In genomic region chr5:139668064-139668880, GRCh38 we compare ENCODE assay signal across 8 cellular contexts. TPM values are rescaled to one million over a fixed set of nuclear protein-coding genes. Genes with fewer than 3 reads are reported as not detected.
DNase-seq lines count a peak whose midpoint lies in the region; ATAC-seq and TF ChIP-seq lines count a peak whose summit lies in the region.

No MANE protein-coding gene starts in this region.

- TF ChIP-seq POLR2A in HCT116 (IDR thresholded peaks at IDR 0.05; ENCODE audit: borderline replicate concordance, extremely low read depth, insufficient read depth, insufficient read length) (no peak), vagina (IDR thresholded peaks at IDR 0.05) (no peak)

- H3K9me3 ChIP-seq in HCT116 (ENCODE audit: control insufficient read depth in 1 of 2, insufficient read depth in 1 of 2, low read depth in 1 of 2, low read length in 2 of 2) (no peaks in the 10 kb centered on the region), endodermal cell (ENCODE audit: control insufficient read depth, low read length) (no peaks in the 10 kb centered on the region), vagina (no peaks in the 10 kb centered on the region)

- H3K9me2 ChIP-seq in HCT116 (ENCODE audit: insufficient read depth) = no peaks in the 10 kb centered on the region

- TF ChIP-seq CTCF in AG09309 (IDR thresholded peaks at IDR 0.05; ENCODE audit: control insufficient read depth, insufficient read depth, low read depth, low read length, missing control alignments) (no peak), HCT116 (IDR thresholded peaks at IDR 0.05 in 2 of 3, conservative IDR thresholded peaks at IDR 0.05 in 1 of 3; ENCODE audit: borderline replicate concordance in 1 of 3, insufficient read depth in 1 of 3, low read depth in 2 of 3, low read length in 2 of 3) (no peak), endodermal cell (conservative IDR thresholded peaks at IDR 0.05) (no peak), vagina (IDR thresholded peaks at IDR 0.05) (no peak)

- H4K20me1 ChIP-seq in HCT116 (ENCODE audit: insufficient read depth) = no peaks in the 10 kb centered on the region

- H3K36me3 ChIP-seq in HCT116 (ENCODE audit: control insufficient read depth in 1 of 2, insufficient read depth in 2 of 2, low read length in 2 of 2) = peaks cover 0 to 4% of the 10 kb centered on the region in 2 experiments; a peak in 1 of 4 replicates
- no peaks in the 10 kb centered on the region for H3K36me3 ChIP-seq in endodermal cell (ENCODE audit: control insufficient read depth, insufficient read depth, low read length)
- no peaks in the 10 kb centered on the region for H3K36me3 ChIP-seq in vagina

- H3K4me1 ChIP-seq in HCT116 (ENCODE audit: control insufficient read depth in 1 of 2, insufficient read depth in 2 of 2, low read length in 2 of 2) = peaks cover 38 to 54% of the 10 kb centered on the region in 2 experiments
- no peaks in the 10 kb centered on the region for H3K4me1 ChIP-seq in endodermal cell (ENCODE audit: control insufficient read depth, insufficient read depth, low read length)
- peaks cover 95% of the 10 kb centered on the region for H3K4me1 ChIP-seq in vagina

- H3K4me1 Mint-ChIP-seq in endodermal cell (peaks cover 47% of the 10 kb centered on the region), naive B cell (peaks cover 77 to 98% (median 92%) of the 10 kb centered on the region in 3 donors)

- DNase-seq in AG09309 (ENCODE audit: low read depth) = no peak
- no peak for DNase-seq in HCT116 (ENCODE audit: low read depth, low spot score)
- peak; percentile 41 for DNase-seq in activated CD4-positive, alpha-beta T cell treated with anti-CD3 and anti-CD28 coated beads for 48 hours
- DNase-seq in endodermal cell = peak; percentile 83
- no peak for DNase-seq in naive B cell
- DNase-seq in vagina (ENCODE audit: extremely low spot score in 2 of 2) = no peak
- no peak for DNase-seq in NCI-H2029 (lab: John Stamatoyannopoulos, UW)
- DNase-seq in NCI-H1436 (lab: John Stamatoyannopoulos, UW) = no peak

- POLR2A ChIA-PET in HCT116 (lab: Charles Lee) = interaction anchor here (1.5 kb wide), 1 partner anchor 10 kb away, joined by 4 read pairs; no protein-coding TSS in a partner anchor

- peak overlapping the region; percentile 44 for H3K27ac Mint-ChIP-seq in endodermal cell
- H3K27ac Mint-ChIP-seq in naive B cell = peak overlapping the region; percentile 79 to 99 (median 96)

- H3K4me2 ChIP-seq in HCT116 (ENCODE audit: low read length) = peak overlapping the region; percentile 87

- 68 to 89% methylated on average over 19 to 55 of the region's 55 CpGs for WGBS in endodermal cell (ENCODE audit: insufficient coverage in 1 of 2, insufficient read length in 1 of 2), 2 experiments

- H3K9ac ChIP-seq in HCT116 (ENCODE audit: low read length) (peak overlapping the region; percentile 72), endodermal cell (ENCODE audit: extremely low read depth, low read length, poor library complexity, severe bottlenecking) (no peak overlapping the region)

- no peak for TF ChIP-seq RAD21 in HCT116 (IDR thresholded peaks at IDR 0.05; ENCODE audit: low read depth)

- ATAC-seq in HCT116 = peak; percentile 68
- peak in 1 of 2 donors; percentile 5 for ATAC-seq in naive B cell (ENCODE audit: low read depth in 2 of 2)

- peak overlapping the region; percentile 21 for H3K4me3 ChIP-seq in AG09309 (ENCODE audit: control insufficient read depth, low read depth, low read length)
- H3K4me3 ChIP-seq in HCT116 (replicated peaks in 1 of 2; ENCODE audit: low read depth in 1 of 2, low read length in 2 of 2) = peak overlapping the region; percentile 29 to 58
- H3K4me3 ChIP-seq in endodermal cell (ENCODE audit: low read length) = no peak overlapping the region
- H3K4me3 ChIP-seq in vagina = peak overlapping the region; percentile 43 to 52

- H2AFZ ChIP-seq in HCT116 (ENCODE audit: low read depth, low read length, poor library complexity, severe bottlenecking) = no peak overlapping the region

- H3K36me3 Mint-ChIP-seq in endodermal cell (ENCODE audit: low read depth) = peaks cover 5% of the 10 kb centered on the region
- H3K36me3 Mint-ChIP-seq in naive B cell = no peaks in the 10 kb centered on the region

- H3K79me2 ChIP-seq in HCT116 (ENCODE audit: insufficient read depth, low read length) = peaks cover 96% of the 10 kb centered on the region

- CTCF ChIA-PET in HCT116 (lab: Charles Lee) = no interaction called here

- intact Hi-C loops in HCT116 (cut with micrococcal nuclease) (no loop called here), vagina (cut with DNase I) (no loop called here)

- no peak overlapping the region for H3K4me3 Mint-ChIP-seq in endodermal cell
- H3K4me3 Mint-ChIP-seq in naive B cell = peak overlapping the region; percentile 74 to 94 (median 90)

- RAD21 ChIA-PET in HCT116 (lab: Charles Lee; ENCODE audit: low non-redundant PET in 1 of 2, low total read pairs in 2 of 2, uncharacterized antibody in 2 of 2, unreplicated experiment in 2 of 2) = no interaction called here

- peak overlapping the region; percentile 79 for H3K27ac ChIP-seq in HCT116 (ENCODE audit: low read depth, low read length)
- H3K27ac ChIP-seq in endodermal cell (ENCODE audit: low read depth, low read length) = peak overlapping the region; percentile 94
- peak overlapping the region; percentile 95 for H3K27ac ChIP-seq in vagina

- H3K27me3 Mint-ChIP-seq in endodermal cell (ENCODE audit: insufficient read depth) (no peaks in the 10 kb centered on the region), naive B cell (no peaks in the 10 kb centered on the region)

- no peaks in the 10 kb centered on the region for H3K9me3 Mint-ChIP-seq in endodermal cell
- H3K9me3 Mint-ChIP-seq in naive B cell = no peaks in the 10 kb centered on the region

- BruUV-seq in HCT116 (replicated peaks; lab: Mats Ljungman, UMichigan) = no TSS peak

- no peaks in the 10 kb centered on the region for H3K27me3 ChIP-seq in HCT116 (ENCODE audit: insufficient read depth, low read length)
- no peaks in the 10 kb centered on the region for H3K27me3 ChIP-seq in endodermal cell (ENCODE audit: control insufficient read depth, insufficient read depth, low read length, poor library complexity, severe bottlenecking)
- H3K27me3 ChIP-seq in vagina = no peaks in the 10 kb centered on the region

TF ChIP-seq in HCT116, 20 proteins besides CTCF, POLR2A, EP300 and RAD21:
- no peak for TF ChIP-seq CEBPB (IDR thresholded peaks at IDR 0.05; ENCODE audit: low read depth)
- 0 out of 2 replicates have a peak, but pooled peaks have one; percentile 21 for TF ChIP-seq ZFX (IDR thresholded peaks at IDR 0.05)

RNA-seq across cellular contexts. Expression of gene CXXC5, which starts 20.1 kb away (rescaled TPM):
- total RNA-seq in HCT116 (2021; ENCODE audit: unreplicated experiment) (43.1 TPM), endodermal cell (10 to 100 TPM; 50.5 to 67.9 TPM), vagina (51.8 TPM)
- 34.4 and 46.2 TPM in 2 replicates for polyA plus RNA-seq in HCT116 (2012)
- 107 TPM for polyA plus RNA-seq in endodermal cell (2013, experiment 1 of 2)
- polyA plus RNA-seq in endodermal cell (2013, experiment 2 of 2) = 113 TPM
- polyA plus RNA-seq in naive B cell (ENCODE audit: low read depth in 6 of 6) = 100 to 1,000 TPM; 351 to 547 (median 399) TPM

Comparison
In these comparisons a context has a peak if more than half of its experiments do, and no peak if none do; other contexts are left out.
1. DNase-seq: peak in activated CD4-positive, alpha-beta T cell treated with anti-CD3 and anti-CD28 coated beads for 48 hours (single experiment) and endodermal cell (single experiment); none in AG09309 (single experiment), HCT116 (single experiment), naive B cell (single experiment), vagina (0 of 2), NCI-H2029 (single experiment) and NCI-H1436 (single experiment).
2. Peak in every context shown above with its lines, with median percentiles within 50 percentile points of each other: H3K27ac ChIP-seq.